Comparison of ENCODE assay signal across 14 cellular contexts in genomic region chr3:188706599-188706998, GRCh38.
"Had no signal": no experiment of that assay in that cellular context is flagged by ENCODE, and none has a peak within 500 bp of the region (broad histone marks: within the 10 kb centered on the region; RNA-seq: fewer than 3 reads in every experiment).

No MANE protein-coding gene starts in this region.

- ATAC-seq: left lobe of liver; naive thymus-derived CD8-positive, alpha-beta T cell; stimulated activated memory B cell treated with anti-CD40 and anti-IgM and Interleukin-4, amounts not matched to agents 10 μg/mL and 1 μg/mL and 100 μg/mL, for 72 hours had no signal

- DNase-seq: activated CD4-positive, alpha-beta memory T cell treated with anti-CD3 and anti-CD28 coated beads, Interleukin-2, amount 10 ng/mL, durations not matched to agents 7 days and 5 days; activated CD4-positive, alpha-beta T cell treated with anti-CD3 and anti-CD28 coated beads for 4 hours; activated effector memory CD4-positive, alpha-beta T cell treated with Interleukin-2 at 50 U/mL for 16 hours; activated T-cell treated with anti-CD3 and anti-CD28 coated beads, Interleukin-2, amount 50 U/mL, for 24 hours; cortex of kidney; effector CD4-positive, alpha-beta T cell; mammary epithelial cell; naive thymus-derived CD8-positive, alpha-beta T cell; occipital lobe; right cardiac atrium; stimulated activated CD4-positive, alpha-beta T cell treated with anti-CD3 and anti-CD28 coated beads, Interleukin-12 subunit alpha, Interleukin-12 subunit beta, amount 100 ng/mL, for 4 hours; stimulated activated CD4-positive, alpha-beta T cell treated with anti-CD3 and anti-CD28 coated beads, Interleukin-2, amount 100 ng/mL, for 24 hours had no signal
